ENCODE assay signal across 16 cellular contexts in genomic region chr17:81390436-81391214, GRCh38. TPM values are rescaled to one million over a fixed set of nuclear protein-coding genes. Genes with fewer than 3 reads are reported as not detected.
A peak's percentile ranks its signal among the peaks of the same experiment; 100 is the strongest.
DNase-seq lines count a peak whose midpoint lies in the region; TF ChIP-seq lines count a peak whose summit lies in the region.
"Had no signal": no experiment of that assay in that cellular context is flagged by ENCODE, and none has a peak within 500 bp of the region (broad histone marks: within the 10 kb centered on the region; RNA-seq: fewer than 3 reads in every experiment).

No MANE protein-coding gene starts in this region.

- no peak for TF ChIP-seq POLR2A in adrenal gland (IDR thresholded peaks at IDR 0.05)

- H3K4me1 Mint-ChIP-seq in endothelial cell (ENCODE audit: unreplicated experiment), result peaks cover 39% of the 10 kb centered on the region
- H3K4me1 Mint-ChIP-seq in osteocyte (ENCODE audit: unreplicated experiment), result peaks cover 63% of the 10 kb centered on the region
- peaks cover 37% of the 10 kb centered on the region for H3K4me1 Mint-ChIP-seq in type B pancreatic cell (ENCODE audit: unreplicated experiment)

- in situ Hi-C loops in ACHN (cut with HindIII; ENCODE audit: low pct_ligation_motif_present, low pct_unique_long_range_greater_than_20kb, low sequenced_read_pairs), result no loop called here

- WGBS in adrenal gland, 4 donors, result 84 to 87% (median 86%) methylated on average over 21 to 22 of the region's 22 CpGs

- H3K4me3 Mint-ChIP-seq in endothelial cell (ENCODE audit: unreplicated experiment) (peak overlapping the region; percentile 81), osteocyte (ENCODE audit: unreplicated experiment) (no peak overlapping the region), type B pancreatic cell (peak overlapping the region; percentile 89)

- no peaks in the 10 kb centered on the region for H3K36me3 ChIP-seq in adrenal gland (replicated peaks in 1 of 2)

- no peaks in the 10 kb centered on the region for H3K9me3 ChIP-seq in adrenal gland (replicated peaks in 1 of 3)

- no peak overlapping the region for H3K4me3 ChIP-seq in adrenal gland

- H3K9me3 Mint-ChIP-seq in endothelial cell (ENCODE audit: unreplicated experiment) (no peaks in the 10 kb centered on the region), osteocyte (ENCODE audit: unreplicated experiment) (no peaks in the 10 kb centered on the region), type B pancreatic cell (no peaks in the 10 kb centered on the region)

- H3K27ac ChIP-seq in adrenal gland, result peak overlapping the region in 2 of 5 donors; percentile 32 to 97

- H3K36me3 Mint-ChIP-seq in endothelial cell (ENCODE audit: low read depth, unreplicated experiment) (peaks cover 9% of the 10 kb centered on the region), osteocyte (ENCODE audit: unreplicated experiment) (no peaks in the 10 kb centered on the region), type B pancreatic cell (peaks cover 8% of the 10 kb centered on the region)

- H3K27me3 Mint-ChIP-seq in endothelial cell (ENCODE audit: unreplicated experiment) (peaks cover 21% of the 10 kb centered on the region), osteocyte (ENCODE audit: unreplicated experiment) (no peaks in the 10 kb centered on the region), type B pancreatic cell (peaks cover 7% of the 10 kb centered on the region)

- no peak overlapping the region for H3K27ac Mint-ChIP-seq in endothelial cell (ENCODE audit: unreplicated experiment)
- peak overlapping the region; percentile 93 for H3K27ac Mint-ChIP-seq in osteocyte (ENCODE audit: unreplicated experiment)
- peak overlapping the region; percentile 92 for H3K27ac Mint-ChIP-seq in type B pancreatic cell

- TF ChIP-seq CTCF in endothelial cell (IDR thresholded peaks at IDR 0.05; ENCODE audit: unreplicated experiment) (no peak), osteocyte (IDR thresholded peaks at IDR 0.05) (no peak), type B pancreatic cell (conservative IDR thresholded peaks at IDR 0.05) (peak; percentile 31), adrenal gland (IDR thresholded peaks at IDR 0.05) (no peak)

- DNase-seq in NCI-H2227 (lab: John Stamatoyannopoulos, UW; ENCODE audit: unreplicated experiment), result peak; percentile 37
- no peak for DNase-seq in NCI-H2227 treated with DMSO at 0.1 percent for 48 hours (lab: John Stamatoyannopoulos, UW)
- DNase-seq in endothelial cell (ENCODE audit: low spot score), result no peak
- DNase-seq in osteocyte (ENCODE audit: extremely low spot score, unreplicated experiment), result no peak
- no peak for DNase-seq in type B pancreatic cell (ENCODE audit: extremely low spot score, unreplicated experiment)
- DNase-seq in ACHN, result no peak
- DNase-seq in adrenal gland, result no peak
- no peak for DNase-seq in DMS153 treated with DMSO at 0.1 percent for 48 hours (lab: John Stamatoyannopoulos, UW; ENCODE audit: unreplicated experiment)
- DNase-seq: activated naive CD4-positive, alpha-beta T cell treated with Interleukin-2 at 50 U/mL for 16 hours; central memory CD4-positive, alpha-beta T cell; GF-D8; Karpas-422; NCI-H2029; SIG-M5; stimulated activated CD4-positive, alpha-beta T cell treated with anti-CD3 and anti-CD28 coated beads, Interleukin-4, amount 100 ng/mL, for 1 hour had no signal

- H3K27me3 ChIP-seq in adrenal gland, result no peaks in the 10 kb centered on the region

- peaks cover 45 to 66% of the 10 kb centered on the region in 2 donors for H3K4me1 ChIP-seq in adrenal gland (replicated peaks in 1 of 2)

- intact Hi-C loops in adrenal gland (cut with DNase I), result loop anchor here (10.0 kb wide), 2 partner anchors 94 to 96 kb away; partner anchors contain the start of gene SLC38A10 (in 1 of the 2)

RNA-seq across cellular contexts. Expression of gene BAHCC1, which starts 4.6 kb away (rescaled TPM):
- total RNA-seq in endothelial cell (ENCODE audit: unreplicated experiment) (10.7 TPM), osteocyte (55.7 and 57.0 TPM in 2 replicates), type B pancreatic cell (ENCODE audit: low replicate concordance) (23.0 and 74.3 TPM in 2 replicates), adrenal gland (10 to 100 TPM; 13.0 to 35.3 (median 19.2) TPM)
- polyA plus RNA-seq in adrenal gland, result 10 to 100 TPM in 2 of 3 donors, 1 to 10 TPM in 1; 2.1 to 68.0 (median 18.2) TPM
- total RNA-seq: activated CD8-positive, alpha-beta memory T cell treated with anti-CD3 and anti-CD28 coated beads for 36 hours had no signal
